16 cellular contexts compared by ENCODE assay signal in genomic region chr6:53282741-53283140, GRCh38.
DNase-seq lines count a peak whose midpoint lies in the region; ATAC-seq and TF ChIP-seq lines count a peak whose summit lies in the region.
"Had no signal": no experiment of that assay in that cellular context is flagged by ENCODE, and none has a peak within 500 bp of the region (broad histone marks: within the 10 kb centered on the region; RNA-seq: fewer than 3 reads in every experiment).

No MANE protein-coding gene starts in this region.

- peak overlapping the region in 2 of 3 donors; percentile 46 to 73 for H3K27ac Mint-ChIP-seq in IgD-negative memory B cell
- H3K27ac Mint-ChIP-seq: activated naive CD8-positive, alpha-beta T cell treated with anti-CD3 and anti-CD28 coated beads for 36 hours; CD8-positive, alpha-beta T cell had no signal

- no peak for ATAC-seq in GM19023 (IDR thresholded peaks at IDR 0.05; ENCODE audit: unreplicated experiment)
- no peak for ATAC-seq in GM19351 (IDR thresholded peaks at IDR 0.05; ENCODE audit: unreplicated experiment)
- ATAC-seq: CD8-positive, alpha-beta T cell had no signal

- DNase-seq in astrocyte of the cerebellum (ENCODE audit: low read depth) (peak; percentile 43), hepatic stellate cell (ENCODE audit: low spot score) (peak; percentile 51), smooth muscle cell of the brain vasculature (ENCODE audit: low read depth, low spot score) (peak; percentile 58), NOMO-1 treated with DMSO at 0.1 percent for 48 hours (lab: John Stamatoyannopoulos, UW; ENCODE audit: unreplicated experiment) (no peak), NCI-H1436 (lab: John Stamatoyannopoulos, UW) (no peak)
- DNase-seq: activated naive CD8-positive, alpha-beta T cell treated with anti-CD3 and anti-CD28 coated beads for 36 hours; CD8-positive, alpha-beta T cell; NCI-H1436 treated with DMSO at 0.1 percent for 48 hours; NCI-H524 treated with DMSO at 0.1 percent for 48 hours; posterior cingulate gyrus; SIG-M5; stimulated activated CD4-positive, alpha-beta T cell treated with anti-CD3 and anti-CD28 coated beads, Interleukin-4, amount 100 ng/mL, for 1 hour; stimulated activated naive CD4-positive, alpha-beta T cell had no signal

- H3K4me1 Mint-ChIP-seq in IgD-negative memory B cell, result peaks cover 59 to 73% (median 67%) of the 10 kb centered on the region in 3 donors

- in situ Hi-C loops in astrocyte of the cerebellum (cut with HindIII; ENCODE audit: low sequenced_read_pairs), result no loop called here

- H3K27me3 Mint-ChIP-seq in IgD-negative memory B cell, result no peaks in the 10 kb centered on the region
- H3K27me3 Mint-ChIP-seq: activated naive CD8-positive, alpha-beta T cell treated with anti-CD3 and anti-CD28 coated beads for 36 hours had no signal

- peaks cover 13% of the 10 kb centered on the region for H3K36me3 Mint-ChIP-seq in IgD-negative memory B cell

- H3K4me3 Mint-ChIP-seq in IgD-negative memory B cell, result peak overlapping the region in 3 of 4 donors; percentile 29 to 85 (median 29)
- H3K4me3 Mint-ChIP-seq: activated naive CD8-positive, alpha-beta T cell treated with anti-CD3 and anti-CD28 coated beads for 36 hours; CD8-positive, alpha-beta T cell had no signal

- no peak overlapping the region for H3K4me3 ChIP-seq in astrocyte of the cerebellum (ENCODE audit: low read depth, low read length)

- no peaks in the 10 kb centered on the region for H3K9me3 Mint-ChIP-seq in IgD-negative memory B cell
- H3K9me3 Mint-ChIP-seq: activated naive CD8-positive, alpha-beta T cell treated with anti-CD3 and anti-CD28 coated beads for 36 hours; CD8-positive, alpha-beta T cell had no signal

- TF ChIP-seq CTCF in astrocyte of the cerebellum (IDR thresholded peaks at IDR 0.05; ENCODE audit: low read depth, low read length, missing control alignments), result no peak

Comparison
In these comparisons a context has a peak if more than half of its experiments do, and no peak if none do; other contexts are left out.
1. DNase-seq: peak in astrocyte of the cerebellum (single experiment), hepatic stellate cell (single experiment) and smooth muscle cell of the brain vasculature (single experiment); none in NOMO-1 treated with DMSO at 0.1 percent for 48 hours (single experiment) and NCI-H1436 (single experiment).